ENCODE assay signal across 1 cellular context in genomic region chr7:127854383-127854782, GRCh38.
TF ChIP-seq lines count a peak whose summit lies in the region.

No MANE protein-coding gene starts in this region.

TF ChIP-seq in HEK293, 187 proteins besides CTCF, POLR2A, EP300 and RAD21 (continued from another document and continues in another):
- TF ChIP-seq ZBTB11 (tag by site-specific recombination; conservative IDR thresholded peaks at IDR 0.05; ENCODE audit: low read depth) = peak; percentile 82
- TF ChIP-seq MYNN (tag by site-specific recombination; IDR thresholded peaks at IDR 0.05; ENCODE audit: borderline replicate concordance) = 0 out of 2 replicates have a peak, but pooled peaks have one; percentile 25
- no peak for TF ChIP-seq ZNF362 (tag by site-specific recombination; IDR thresholded peaks at IDR 0.05)
- TF ChIP-seq ZNF426 (tag by site-specific recombination; IDR thresholded peaks at IDR 0.05) = peak; percentile 88
- no peak for TF ChIP-seq ZNF398 (tag by site-specific recombination; IDR thresholded peaks at IDR 0.05)
- TF ChIP-seq ZNF146 (tag by site-specific recombination; IDR thresholded peaks at IDR 0.05) = no peak
- peak; percentile 33; the same call in 1 of the 2 replicates for TF ChIP-seq SP3 (tag by site-specific recombination; IDR thresholded peaks at IDR 0.05)
- no peak for TF ChIP-seq ZNF843 (tag by site-specific recombination; IDR thresholded peaks at IDR 0.05)
- no peak for TF ChIP-seq ZFP3 (tag by site-specific recombination; IDR thresholded peaks at IDR 0.05; ENCODE audit: low read depth)
- TF ChIP-seq INSM2 (tag by site-specific recombination; IDR thresholded peaks at IDR 0.05) = no peak
- TF ChIP-seq KLF7 (tag by site-specific recombination; IDR thresholded peaks at IDR 0.05; ENCODE audit: borderline replicate concordance) = no peak
- no peak for TF ChIP-seq ZBTB6 (tag by site-specific recombination; IDR thresholded peaks at IDR 0.05)
- TF ChIP-seq ZNF530 (tag by site-specific recombination; IDR thresholded peaks at IDR 0.05; ENCODE audit: low read depth) = no peak
- no peak for TF ChIP-seq ZNF23 (tag by site-specific recombination; IDR thresholded peaks at IDR 0.05; ENCODE audit: borderline replicate concordance)
- no peak for TF ChIP-seq ZNF707 (tag by site-specific recombination; IDR thresholded peaks at IDR 0.05)
- TF ChIP-seq SP7 (tag by site-specific recombination; IDR thresholded peaks at IDR 0.05) = no peak
- TF ChIP-seq SETDB1 (IDR thresholded peaks at IDR 0.05; ENCODE audit: insufficient read length, low read length) = no peak
- TF ChIP-seq ZNF658 (tag by site-specific recombination; IDR thresholded peaks at IDR 0.05) = no peak
- no peak for TF ChIP-seq ZNF704 (tag by site-specific recombination; IDR thresholded peaks at IDR 0.05)
- peak; percentile 58; the same call in 1 of the 2 replicates for TF ChIP-seq GLI2 (tag by site-specific recombination; IDR thresholded peaks at IDR 0.05; ENCODE audit: borderline replicate concordance, low read depth)
- peak; percentile 35; the same call in 1 of the 2 replicates for TF ChIP-seq ZNF501 (tag by site-specific recombination; IDR thresholded peaks at IDR 0.05)
- TF ChIP-seq ZNF37A (tag by site-specific recombination; IDR thresholded peaks at IDR 0.05) = no peak
- TF ChIP-seq ZIC2 (tag by site-specific recombination; IDR thresholded peaks at IDR 0.05) = no peak
- no peak for TF ChIP-seq ZBTB10 (tag by site-specific recombination; IDR thresholded peaks at IDR 0.05)
- 0 out of 2 replicates have a peak, but pooled peaks have one; percentile 33 for TF ChIP-seq AEBP2 (tag by site-specific recombination; IDR thresholded peaks at IDR 0.05; ENCODE audit: borderline replicate concordance)
- TF ChIP-seq ZNF514 (tag by site-specific recombination; IDR thresholded peaks at IDR 0.05) = no peak
- no peak for TF ChIP-seq ZSCAN23 (tag by site-specific recombination; IDR thresholded peaks at IDR 0.05)
- TF ChIP-seq ZNF837 (tag by site-specific recombination; IDR thresholded peaks at IDR 0.05) = no peak
- TF ChIP-seq GLI4 (tag by site-specific recombination; IDR thresholded peaks at IDR 0.05) = no peak
- TF ChIP-seq ZNF175 (tag by site-specific recombination; IDR thresholded peaks at IDR 0.05) = no peak
- TF ChIP-seq ZXDB (tag by site-specific recombination; IDR thresholded peaks at IDR 0.05) = peak; percentile 55; the same call in 1 of the 2 replicates
- TF ChIP-seq ZNF510 (tag by site-specific recombination; IDR thresholded peaks at IDR 0.05; ENCODE audit: insufficient replicate concordance) = peak; percentile 75
- no peak for TF ChIP-seq ZNF692 (tag by site-specific recombination; IDR thresholded peaks at IDR 0.05)
- TF ChIP-seq ZNF223 (tag by site-specific recombination; IDR thresholded peaks at IDR 0.05) = 0 out of 2 replicates have a peak, but pooled peaks have one; percentile 30
- TF ChIP-seq ZNF785 (tag by site-specific recombination; IDR thresholded peaks at IDR 0.05) = no peak
- TF ChIP-seq KLF8 (tag by site-specific recombination; IDR thresholded peaks at IDR 0.05) = no peak
- peak; percentile 67; the same call in 1 of the 2 replicates for TF ChIP-seq ZNF202 (tag by site-specific recombination; IDR thresholded peaks at IDR 0.05; ENCODE audit: borderline replicate concordance)
- TF ChIP-seq ZNF548 (tag by site-specific recombination; IDR thresholded peaks at IDR 0.05) = no peak
- TF ChIP-seq ZNF580 (tag by site-specific recombination; IDR thresholded peaks at IDR 0.05) = 0 out of 2 replicates have a peak, but pooled peaks have one; percentile 28
- peak; percentile 72; the same call in 1 of the 2 replicates for TF ChIP-seq ZFP37 (tag by site-specific recombination; IDR thresholded peaks at IDR 0.05)
- 0 out of 2 replicates have a peak, but pooled peaks have one; percentile 64 for TF ChIP-seq ZNF404 (tag by site-specific recombination; IDR thresholded peaks at IDR 0.05)
